In genomic region chr10:59322131-59322530, GRCh38 we compare ENCODE assay signal across 14 cellular contexts. TPM values are rescaled to one million over a fixed set of nuclear protein-coding genes. Genes with fewer than 3 reads are reported as not detected.
A peak's percentile ranks its signal among the peaks of the same experiment; 100 is the strongest.
DNase-seq lines count a peak whose midpoint lies in the region; ATAC-seq and TF ChIP-seq lines count a peak whose summit lies in the region.
"Had no signal": no experiment of that assay in that cellular context is flagged by ENCODE, and none has a peak within 500 bp of the region (broad histone marks: within the 10 kb centered on the region; RNA-seq: fewer than 3 reads in every experiment).

No MANE protein-coding gene starts in this region.

- H3K4me3 ChIP-seq in dorsolateral prefrontal cortex, result no peak overlapping the region
- no peak overlapping the region for H3K4me3 ChIP-seq in prostate gland
- no peak overlapping the region for H3K4me3 ChIP-seq in tibial artery
- H3K4me3 ChIP-seq in MM.1S (ENCODE audit: low read length), result no peak overlapping the region
- H3K4me3 ChIP-seq: MG63, PC-9 had no signal

- H3K4me2 ChIP-seq in MM.1S (ENCODE audit: low read depth, low read length), result no peak overlapping the region
- H3K4me2 ChIP-seq: PC-9 had no signal

- H4K20me1 ChIP-seq in MM.1S (ENCODE audit: insufficient read depth, low read length), result no peaks in the 10 kb centered on the region

- no peaks in the 10 kb centered on the region for H3K9me2 ChIP-seq in MM.1S (replicated peaks; ENCODE audit: insufficient read depth, low read length)

- peak overlapping the region in 58 of 59 donors; percentile 38 to 100 (median 96) for H3K27ac ChIP-seq in dorsolateral prefrontal cortex
- H3K27ac ChIP-seq in prostate gland, result peak overlapping the region; percentile 22 to 80
- peak overlapping the region; percentile 50 to 69 for H3K27ac ChIP-seq in tibial artery
- no peak overlapping the region for H3K27ac ChIP-seq in MM.1S (ENCODE audit: low read length)
- H3K27ac ChIP-seq: PC-9 had no signal

- H3K4me1 ChIP-seq in prostate gland (replicated peaks) (peaks cover 21% of the 10 kb centered on the region), tibial artery (peaks cover 0 to 65% (median 18%) of the 10 kb centered on the region in 4 donors), MM.1S (ENCODE audit: low read length) (no peaks in the 10 kb centered on the region)

- DNase-seq in dorsolateral prefrontal cortex (no peak), left lobe of liver (ENCODE audit: low spot score) (no peak), prostate gland (ENCODE audit: low spot score) (no peak), tibial artery (no peak), MM.1S (no peak), CD1c-positive myeloid dendritic cell (ENCODE audit: extremely low spot score) (no peak)
- DNase-seq: DMS 273 treated with DMSO at 0.1 percent for 48 hours, MG63, NCI-H1105 treated with DMSO at 0.1 percent for 48 hours, NCI-H187 treated with DMSO at 0.1 percent for 48 hours, NCI-H446 treated with DMSO at 0.1 percent for 48 hours, NCI-H748 treated with DMSO at 0.1 percent for 48 hours, PC-9 had no signal

- no peaks in the 10 kb centered on the region for H3F3A ChIP-seq in MM.1S (ENCODE audit: insufficient read depth, low read length)

- H3K27me3 ChIP-seq in dorsolateral prefrontal cortex, result no peaks in the 10 kb centered on the region
- no peaks in the 10 kb centered on the region for H3K27me3 ChIP-seq in prostate gland (replicated peaks; ENCODE audit: insufficient read depth)
- no peaks in the 10 kb centered on the region for H3K27me3 ChIP-seq in tibial artery
- no peaks in the 10 kb centered on the region for H3K27me3 ChIP-seq in MM.1S (replicated peaks; ENCODE audit: insufficient read depth, low read length)
- H3K27me3 ChIP-seq: MG63 had no signal

- H3K9ac ChIP-seq in MM.1S (ENCODE audit: low read length), result no peak overlapping the region

- ATAC-seq in left lobe of liver, result peak; percentile 27
- no peak for ATAC-seq in HG03565 (IDR thresholded peaks at IDR 0.05; ENCODE audit: unreplicated experiment)

- intact Hi-C loops in dorsolateral prefrontal cortex (cut with DNase I) (loop anchor here in 1 of 2 donors (5.0 kb wide), 1 partner anchor 35 kb away; no protein-coding TSS in a partner anchor), prostate gland (cut with DNase I) (no loop called here), tibial artery (cut with DNase I; ENCODE audit: low total_unique reads) (loop anchor here (10.0 kb wide), 1 partner anchor 53 kb away; no protein-coding TSS in a partner anchor)

- no peaks in the 10 kb centered on the region for H3K36me3 ChIP-seq in prostate gland
- H3K36me3 ChIP-seq in tibial artery, result no peaks in the 10 kb centered on the region
- no peaks in the 10 kb centered on the region for H3K36me3 ChIP-seq in MM.1S (replicated peaks; ENCODE audit: insufficient read depth, low read length)
- H3K36me3 ChIP-seq: MG63 had no signal

- no peaks in the 10 kb centered on the region for H3K79me2 ChIP-seq in MM.1S (ENCODE audit: low read length)

- H3K9me3 ChIP-seq in prostate gland, result no peaks in the 10 kb centered on the region
- H3K9me3 ChIP-seq in tibial artery, result no peaks in the 10 kb centered on the region
- no peaks in the 10 kb centered on the region for H3K9me3 ChIP-seq in MM.1S (replicated peaks; ENCODE audit: insufficient read depth, low read length)
- H3K9me3 ChIP-seq: MG63 had no signal

- WGBS in prostate gland, result 64% methylated on average over 4 of the region's 4 CpGs

- no peak overlapping the region for H2AFZ ChIP-seq in MM.1S (ENCODE audit: low read length)
- H2AFZ ChIP-seq: PC-9 had no signal

- no peak for TF ChIP-seq CTCF in dorsolateral prefrontal cortex (IDR thresholded peaks at IDR 0.05 in 54 of 56, conservative IDR thresholded peaks at IDR 0.05 in 2 of 56; ENCODE audit: low read depth in 1 of 56, partially characterized antibody in 56 of 56)
- TF ChIP-seq CTCF in prostate gland (IDR thresholded peaks at IDR 0.05), result no peak
- TF ChIP-seq CTCF in tibial artery (IDR thresholded peaks at IDR 0.05), result no peak
- TF ChIP-seq CTCF in MM.1S (IDR thresholded peaks at IDR 0.05; ENCODE audit: low read length), result no peak

- no peak for TF ChIP-seq POLR2A in prostate gland (IDR thresholded peaks at IDR 0.05)

RNA-seq across cellular contexts. Expression of gene FAM13C, which starts 40.2 kb away (rescaled TPM):
- total RNA-seq in dorsolateral prefrontal cortex (100 to 1,000 TPM in 44 of 120 experiments, 10 to 100 TPM in 76; 54.6 to 219 (median 93.7) TPM), left lobe of liver (1.3 TPM), prostate gland (10 to 100 TPM; 56.7 to 66.7 TPM)
- total RNA-seq: PC-9 had no signal

Comparison
In these comparisons a context has a peak if more than half of its experiments do, and no peak if none do; other contexts are left out.
1. RNA of gene FAM13C, which starts 40.2 kb away (total RNA-seq): 54.6 to 219 TPM in dorsolateral prefrontal cortex and 56.7 to 66.7 TPM in prostate gland; 1.3 TPM in left lobe of liver (single experiment); every median in the first group is over 10 times any median in the second.